Comparison of ENCODE assay signal across 1 cellular context in genomic region chr12:53213348-53213747, GRCh38.
TF ChIP-seq lines count a peak whose summit lies in the region.

No MANE protein-coding gene starts in this region.

TF ChIP-seq in GM12878, 131 proteins besides CTCF, POLR2A, EP300 and RAD21:
- TF ChIP-seq KDM1A (IDR thresholded peaks at IDR 0.05; ENCODE audit: borderline replicate concordance) (no peak), RELA (IDR thresholded peaks at IDR 0.05; ENCODE audit: borderline replicate concordance, partially characterized antibody) (peak; percentile 40), SUZ12 (IDR thresholded peaks at IDR 0.05; ENCODE audit: unreplicated experiment) (no peak), SIX5 (IDR thresholded peaks at IDR 0.05; ENCODE audit: low read depth, low read length, severe bottlenecking) (no peak), STAT1 (conservative IDR thresholded peaks at IDR 0.05) (0 out of 2 replicates have a peak, but pooled peaks have one; percentile 54), SMC3 (IDR thresholded peaks at IDR 0.05; ENCODE audit: borderline replicate concordance, low read length) (peak; percentile 96), RB1 (IDR thresholded peaks at IDR 0.05; ENCODE audit: borderline replicate concordance) (peak; percentile 73; the same call in 1 of the 2 replicates), BACH1 (IDR thresholded peaks at IDR 0.05; ENCODE audit: borderline replicate concordance) (peak; percentile 37; the same call in 1 of the 2 replicates), RFX5 (IDR thresholded peaks at IDR 0.05; ENCODE audit: low read depth, low read length) (0 out of 2 replicates have a peak, but pooled peaks have one; percentile 23), EGR1 (IDR thresholded peaks at IDR 0.05; ENCODE audit: borderline replicate concordance in 1 of 2, low read depth in 2 of 2, low read length in 2 of 2) (no peak), IKZF1 (conservative IDR thresholded peaks at IDR 0.05) (peak; percentile 47), ASH2L (IDR thresholded peaks at IDR 0.05; ENCODE audit: borderline replicate concordance, low read depth) (no peak), PAX8 (IDR thresholded peaks at IDR 0.05) (no peak), SMAD1 (IDR thresholded peaks at IDR 0.05; ENCODE audit: low read depth, partially characterized antibody) (no peak), IKZF2 (IDR thresholded peaks at IDR 0.05) (peak; percentile 21 to 28; a peak in 1 of 4 replicates), BCLAF1 (IDR thresholded peaks at IDR 0.05) (0 out of 2 replicates have a peak, but pooled peaks have one; percentile 9), RUNX3 (IDR thresholded peaks at IDR 0.05; ENCODE audit: low read length) (no peak), NBN (IDR thresholded peaks at IDR 0.05) (peak; percentile 49; the same call in 1 of the 2 replicates), IRF3 (IDR thresholded peaks at IDR 0.05) (0 out of 2 replicates have a peak, but pooled peaks have one; percentile 28), LARP7 (IDR thresholded peaks at IDR 0.05) (0 out of 2 replicates have a peak, but pooled peaks have one; percentile 16), YY1 (IDR thresholded peaks at IDR 0.05; ENCODE audit: low read depth, low read length) (peak; percentile 87), HDGF (IDR thresholded peaks at IDR 0.05) (peak; percentile 97), ZNF207 (IDR thresholded peaks at IDR 0.05; ENCODE audit: borderline replicate concordance) (0 out of 2 replicates have a peak, but pooled peaks have one; percentile 32), FOXK2 (IDR thresholded peaks at IDR 0.05) (no peak), MLLT1 (IDR thresholded peaks at IDR 0.05) (peak; percentile 28; the same call in 1 of the 2 replicates), SMARCA5 (IDR thresholded peaks at IDR 0.05) (peak; percentile 85), POU2F2 (IDR thresholded peaks at IDR 0.05; ENCODE audit: borderline replicate concordance, low read depth, low read length) (0 out of 3 replicates have a peak, but pooled peaks have one; percentile 21), NFXL1 (IDR thresholded peaks at IDR 0.05; ENCODE audit: borderline replicate concordance) (no peak)
- TF ChIP-seq, protein P1, sequence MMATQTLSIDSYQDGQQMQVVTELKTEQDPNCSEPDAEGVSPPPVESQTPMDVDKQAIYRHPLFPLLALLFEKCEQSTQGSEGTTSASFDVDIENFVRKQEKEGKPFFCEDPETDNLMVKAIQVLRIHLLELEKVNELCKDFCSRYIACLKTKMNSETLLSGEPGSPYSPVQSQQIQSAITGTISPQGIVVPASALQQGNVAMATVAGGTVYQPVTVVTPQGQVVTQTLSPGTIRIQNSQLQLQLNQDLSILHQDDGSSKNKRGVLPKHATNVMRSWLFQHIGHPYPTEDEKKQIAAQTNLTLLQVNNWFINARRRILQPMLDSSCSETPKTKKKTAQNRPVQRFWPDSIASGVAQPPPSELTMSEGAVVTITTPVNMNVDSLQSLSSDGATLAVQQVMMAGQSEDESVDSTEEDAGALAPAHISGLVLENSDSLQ (IDR thresholded peaks at IDR 0.05): peak; percentile 38; the same call in 1 of the 2 replicates
